ENCODE assay signal across 19 cellular contexts in the genomic region with DNA sequence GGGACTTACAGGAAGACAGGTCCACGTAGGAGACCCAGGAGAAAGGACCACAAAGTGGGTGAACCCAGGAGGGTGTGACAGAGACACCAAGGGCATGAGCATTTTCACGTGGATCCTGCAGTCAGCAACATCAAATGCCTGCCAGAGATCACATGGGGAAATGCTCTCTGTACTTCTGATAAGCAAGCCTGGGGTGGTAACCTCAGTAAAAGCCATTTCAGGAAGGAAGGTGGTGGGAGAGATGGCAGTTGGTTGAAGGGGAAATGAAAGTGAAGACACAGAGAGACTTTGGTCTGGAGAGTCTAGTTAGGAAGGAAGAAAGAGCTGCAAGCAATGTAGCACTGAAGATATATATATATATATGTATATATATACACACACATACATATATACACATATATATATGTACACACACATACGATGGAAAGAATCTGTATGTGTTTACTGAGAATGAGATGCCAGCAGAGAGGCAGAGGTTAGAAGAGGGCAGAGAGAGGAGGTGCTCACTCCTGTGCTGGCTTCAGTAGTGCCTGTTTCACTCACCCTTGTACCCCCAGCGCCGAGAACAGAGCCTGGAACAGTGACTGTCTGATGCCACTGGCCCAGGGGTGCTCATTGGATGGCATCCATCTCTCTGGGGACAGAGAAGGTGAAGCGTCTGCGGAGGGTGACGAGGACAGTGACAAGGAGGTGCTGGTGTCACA.
A peak's percentile ranks its signal among the peaks of the same experiment; 100 is the strongest.
DNase-seq lines count a peak whose midpoint lies in the region; ATAC-seq, FAIRE-seq and TF ChIP-seq lines count a peak whose summit lies in the region.
"Had no signal": no experiment of that assay in that cellular context is flagged by ENCODE, and none has a peak within 500 bp of the region (broad histone marks: within the 10 kb centered on the region; RNA-seq: fewer than 3 reads in every experiment).

No MANE protein-coding gene starts in this region.

- DNase-seq in Right ventricle myocardium superior: no peak
- DNase-seq in left ventricle myocardium inferior: no peak
- DNase-seq in NOMO-1 (lab: John Stamatoyannopoulos, UW; ENCODE audit: unreplicated experiment in 2 of 2): peak; percentile 93 to 99
- no peak for DNase-seq in bronchial epithelial cell (ENCODE audit: low read depth)
- peak; percentile 11 for DNase-seq in stimulated activated naive B cell treated with anti-CD40 and anti-IgM and Interleukin-4, amounts not matched to agents 10 μg/mL and 1 μg/mL and 100 μg/mL, for 72 hours
- DNase-seq in NCI-H774 (lab: John Stamatoyannopoulos, UW): no peak
- no peak for DNase-seq in psoas muscle
- DNase-seq: activated CD4-positive, alpha-beta memory T cell treated with anti-CD3 and anti-CD28 coated beads, Interleukin-2, amount 10 ng/mL, durations not matched to agents 7 days and 5 days; activated effector memory CD4-positive, alpha-beta T cell treated with Interleukin-2 at 50 U/mL for 16 hours; HCEC 1CT; NCI-H1105 treated with DMSO at 0.1 percent for 48 hours; NCI-H446 treated with DMSO at 0.1 percent for 48 hours; RPMI8226; small intestine had no signal

- H3K27ac Mint-ChIP-seq in stimulated activated naive B cell treated with anti-CD40 and anti-IgM and Interleukin-4, amounts not matched to agents 10 μg/mL and 1 μg/mL and 100 μg/mL, for 72 hours: peak overlapping the region; percentile 63
- H3K27ac Mint-ChIP-seq: activated CD4-positive, alpha-beta memory T cell treated with anti-CD3 and anti-CD28 coated beads, Interleukin-2, amount 10 ng/mL, durations not matched to agents 7 days and 5 days; T-helper 2 cell treated with Interferon-gamma antibody and Interleukin-4, amounts not matched to agents 5 μg/mL and 100 μg/mL, for 36 hours had no signal

- 85 to 88% (median 87%) methylated on average over 8 of the region's 8 CpGs for WGBS in psoas muscle, 3 donors

- intact Hi-C loops in Right ventricle myocardium superior (cut with DNase I): no loop called here
- intact Hi-C loops in left ventricle myocardium inferior (cut with micrococcal nuclease): no loop called here
- intact Hi-C loops in psoas muscle (cut with DNase I): no loop called here

- H3K36me3 ChIP-seq in left ventricle myocardium inferior (no peaks in the 10 kb centered on the region), bronchial epithelial cell (ENCODE audit: control insufficient read depth, insufficient read depth, low read length) (no peaks in the 10 kb centered on the region), psoas muscle (ENCODE audit: insufficient read depth in 1 of 2, low read depth in 1 of 2) (no peaks in the 10 kb centered on the region)
- H3K36me3 ChIP-seq: neutrophil had no signal

- H3K27ac ChIP-seq in left ventricle myocardium inferior (replicated peaks) (no peak overlapping the region), psoas muscle (no peak overlapping the region)
- H3K27ac ChIP-seq: A549, neutrophil had no signal

- no peak overlapping the region for H3K4me3 ChIP-seq in left ventricle myocardium inferior
- no peak overlapping the region for H3K4me3 ChIP-seq in bronchial epithelial cell (ENCODE audit: low read depth, low read length)
- H3K4me3 ChIP-seq in psoas muscle: no peak overlapping the region
- H3K4me3 ChIP-seq: A549 had no signal

- FAIRE-seq in bronchial epithelial cell (lab: Jason Lieb, UNC): peak; percentile 50
- FAIRE-seq: A549, D721Med, small intestine had no signal

- H3K4me3 Mint-ChIP-seq in stimulated activated naive B cell treated with anti-CD40 and anti-IgM and Interleukin-4, amounts not matched to agents 10 μg/mL and 1 μg/mL and 100 μg/mL, for 72 hours: peak overlapping the region; percentile 12 to 18
- H3K4me3 Mint-ChIP-seq: activated CD4-positive, alpha-beta memory T cell treated with anti-CD3 and anti-CD28 coated beads, Interleukin-2, amount 10 ng/mL, durations not matched to agents 7 days and 5 days; T-helper 2 cell treated with Interferon-gamma antibody and Interleukin-4, amounts not matched to agents 5 μg/mL and 100 μg/mL, for 36 hours had no signal

- H3K27me3 ChIP-seq in left ventricle myocardium inferior (ENCODE audit: low read depth) (no peaks in the 10 kb centered on the region), bronchial epithelial cell (ENCODE audit: control insufficient read depth, insufficient read depth, low read length) (peaks cover 2% of the 10 kb centered on the region), psoas muscle (ENCODE audit: insufficient read depth in 3 of 3, low read length in 2 of 3) (peaks cover 0 to 1% (median 0%) of the 10 kb centered on the region in 3 donors)
- H3K27me3 ChIP-seq: neutrophil had no signal

- peaks cover 37 to 75% of the 10 kb centered on the region in 2 donors for H3K36me3 Mint-ChIP-seq in stimulated activated naive B cell treated with anti-CD40 and anti-IgM and Interleukin-4, amounts not matched to agents 10 μg/mL and 1 μg/mL and 100 μg/mL, for 72 hours

- H3K27me3 Mint-ChIP-seq in stimulated activated naive B cell treated with anti-CD40 and anti-IgM and Interleukin-4, amounts not matched to agents 10 μg/mL and 1 μg/mL and 100 μg/mL, for 72 hours: no peaks in the 10 kb centered on the region
- H3K27me3 Mint-ChIP-seq: activated CD4-positive, alpha-beta memory T cell treated with anti-CD3 and anti-CD28 coated beads, Interleukin-2, amount 10 ng/mL, durations not matched to agents 7 days and 5 days had no signal

- H3K9me3 ChIP-seq in left ventricle myocardium inferior (replicated peaks): no peaks in the 10 kb centered on the region
- H3K9me3 ChIP-seq in psoas muscle: no peaks in the 10 kb centered on the region
- H3K9me3 ChIP-seq: A549, neutrophil had no signal

- TF ChIP-seq CTCF in left ventricle myocardium inferior (IDR thresholded peaks at IDR 0.05; ENCODE audit: borderline replicate concordance) (no peak), bronchial epithelial cell (IDR thresholded peaks at IDR 0.05; ENCODE audit: insufficient read depth, low read length, severe bottlenecking) (no peak), psoas muscle (IDR thresholded peaks at IDR 0.05) (no peak)

- H3K4me1 ChIP-seq in left ventricle myocardium inferior (peaks cover 10% of the 10 kb centered on the region), psoas muscle (no peaks in the 10 kb centered on the region)
- H3K4me1 ChIP-seq: A549 had no signal

- peak; percentile 29 for ATAC-seq in Right ventricle myocardium superior (ENCODE audit: poor library complexity)
- ATAC-seq in stimulated activated naive B cell treated with anti-CD40 and anti-IgM and Interleukin-4, amounts not matched to agents 10 μg/mL and 1 μg/mL and 100 μg/mL, for 72 hours (replicated peaks): peak; percentile 87 to 94
- ATAC-seq in HG02970 (IDR thresholded peaks at IDR 0.05; ENCODE audit: low FRiP score, unreplicated experiment): no peak
- ATAC-seq in psoas muscle: no peak
- ATAC-seq: A549 had no signal

- H3K9me3 Mint-ChIP-seq in stimulated activated naive B cell treated with anti-CD40 and anti-IgM and Interleukin-4, amounts not matched to agents 10 μg/mL and 1 μg/mL and 100 μg/mL, for 72 hours: peaks cover 7 to 8% of the 10 kb centered on the region in 2 donors
- H3K9me3 Mint-ChIP-seq: activated CD4-positive, alpha-beta memory T cell treated with anti-CD3 and anti-CD28 coated beads, Interleukin-2, amount 10 ng/mL, durations not matched to agents 7 days and 5 days; T-helper 2 cell treated with Interferon-gamma antibody and Interleukin-4, amounts not matched to agents 5 μg/mL and 100 μg/mL, for 36 hours had no signal

- peaks cover 26 to 27% of the 10 kb centered on the region in 2 donors for H3K4me1 Mint-ChIP-seq in stimulated activated naive B cell treated with anti-CD40 and anti-IgM and Interleukin-4, amounts not matched to agents 10 μg/mL and 1 μg/mL and 100 μg/mL, for 72 hours

Comparison
In these comparisons a context has a peak if more than half of its experiments do, and no peak if none do; other contexts are left out.
1. ATAC-seq: peak in Right ventricle myocardium superior (single experiment) and stimulated activated naive B cell treated with anti-CD40 and anti-IgM and Interleukin-4, amounts not matched to agents 10 μg/mL and 1 μg/mL and 100 μg/mL, for 72 hours (2 of 2); none in HG02970 (single experiment) and psoas muscle (0 of 4).
2. DNase-seq: peak in NOMO-1 (2 of 2) and stimulated activated naive B cell treated with anti-CD40 and anti-IgM and Interleukin-4, amounts not matched to agents 10 μg/mL and 1 μg/mL and 100 μg/mL, for 72 hours (single experiment); none in Right ventricle myocardium superior (single experiment), left ventricle myocardium inferior (single experiment), bronchial epithelial cell (single experiment), NCI-H774 (single experiment) and psoas muscle (0 of 2).